ENCODE assay signal across 9 cellular contexts in genomic region chr14:69049675-69050074, GRCh38.
DNase-seq lines count a peak whose midpoint lies in the region; ATAC-seq, FAIRE-seq and TF ChIP-seq lines count a peak whose summit lies in the region.
"Had no signal": no experiment of that assay in that cellular context is flagged by ENCODE, and none has a peak within 500 bp of the region (broad histone marks: within the 10 kb centered on the region; RNA-seq: fewer than 3 reads in every experiment).

No MANE protein-coding gene starts in this region.

- H4K91ac ChIP-seq in trophoblast cell (ENCODE audit: low read depth, low read length), result peak overlapping the region; percentile 63

- H3K4ac ChIP-seq in trophoblast cell (ENCODE audit: low read depth, low read length), result peak overlapping the region; percentile 17

- no peak overlapping the region for H3K4me2 ChIP-seq in trophoblast cell (ENCODE audit: low read length)

- H3K9ac ChIP-seq in trophoblast cell (ENCODE audit: low read length), result no peak overlapping the region

- H3K79me2 ChIP-seq in trophoblast cell (ENCODE audit: control insufficient read depth, insufficient read depth, low read length, poor library complexity), result no peaks in the 10 kb centered on the region

- peak overlapping the region; percentile 18 for H4K8ac ChIP-seq in trophoblast cell (ENCODE audit: low read depth, low read length)

- H3K79me1 ChIP-seq in trophoblast cell (ENCODE audit: low read length), result peaks cover 13% of the 10 kb centered on the region

- H3K18ac ChIP-seq in trophoblast cell (ENCODE audit: low read length), result no peak overlapping the region

- FAIRE-seq in RCC 7860 (lab: Jason Lieb, UNC), result no peak

- H2AK5ac ChIP-seq in trophoblast cell (ENCODE audit: low read length), result no peak overlapping the region

- no peak overlapping the region for H2BK12ac ChIP-seq in trophoblast cell (ENCODE audit: low read length)

- peak overlapping the region; percentile 54 for H2BK5ac ChIP-seq in trophoblast cell (ENCODE audit: low read depth, low read length, poor library complexity)

- peak overlapping the region; percentile 69 for H3K14ac ChIP-seq in trophoblast cell (ENCODE audit: low read length)

- peak overlapping the region; percentile 54 for H2BK120ac ChIP-seq in trophoblast cell (ENCODE audit: insufficient read depth, low read length, poor library complexity)

- H3K36me3 ChIP-seq in RWPE2 (ENCODE audit: low read depth), result peaks cover 20% of the 10 kb centered on the region
- peaks cover 9 to 13% of the 10 kb centered on the region in 2 experiments for H3K36me3 ChIP-seq in trophoblast cell (ENCODE audit: control insufficient read depth in 1 of 2, insufficient read depth in 2 of 2, low read length in 2 of 2)

- peak overlapping the region; percentile 9 for H3K27ac ChIP-seq in RWPE2 (ENCODE audit: poor library complexity, severe bottlenecking)
- peak overlapping the region; percentile 67 for H3K27ac ChIP-seq in trophoblast cell (ENCODE audit: low read depth, low read length)

- H3K27me3 ChIP-seq in RWPE2 (ENCODE audit: insufficient read depth, poor library complexity, severe bottlenecking) (no peaks in the 10 kb centered on the region), trophoblast cell (ENCODE audit: insufficient read depth, low read length) (no peaks in the 10 kb centered on the region)

- DNase-seq in AG09319 (ENCODE audit: extremely low read depth, low read depth), result peak; percentile 70
- DNase-seq in RWPE2 (ENCODE audit: low spot score), result no peak
- peak; percentile 69 to 83 for DNase-seq in foreskin fibroblast
- peak; percentile 25 to 87 for DNase-seq in trophoblast cell
- DNase-seq in NCI-H748 (lab: John Stamatoyannopoulos, UW; ENCODE audit: unreplicated experiment), result no peak
- DNase-seq in RCC 7860 (ENCODE audit: low spot score), result no peak
- DNase-seq in UCSD-AML1 (lab: John Stamatoyannopoulos, UW; ENCODE audit: unreplicated experiment), result no peak
- DNase-seq: NCI-H2029 treated with DMSO at 0.1 percent for 48 hours had no signal

- no peak overlapping the region for H3K23ac ChIP-seq in trophoblast cell (ENCODE audit: low read length)

- H4K12ac ChIP-seq in trophoblast cell (ENCODE audit: low read depth, low read length), result no peak overlapping the region

- TF ChIP-seq CTCF in AG09319 (IDR thresholded peaks at IDR 0.05; ENCODE audit: low read depth, low read length) (no peak), RWPE2 (IDR thresholded peaks at IDR 0.05; ENCODE audit: poor library complexity, severe bottlenecking) (no peak), foreskin fibroblast (IDR thresholded peaks at IDR 0.05; ENCODE audit: low read depth, low read length) (no peak)

- no CpG with 5 or more reads among the region's 2 CpGs for WGBS in trophoblast cell (ENCODE audit: extremely low coverage, insufficient coverage, insufficient read length)

- H3K9me3 ChIP-seq in RWPE2 (ENCODE audit: severe bottlenecking), result no peaks in the 10 kb centered on the region
- no peaks in the 10 kb centered on the region for H3K9me3 ChIP-seq in trophoblast cell (ENCODE audit: insufficient read depth, low read depth, low read length)

- H3K4me3 ChIP-seq in RWPE2 (ENCODE audit: severe bottlenecking) (no peak overlapping the region), foreskin fibroblast (ENCODE audit: low read depth in 1 of 2, low read length in 2 of 2) (no peak overlapping the region), trophoblast cell (ENCODE audit: low read depth, low read length) (no peak overlapping the region)

- H3K4me1 ChIP-seq in RWPE2 (ENCODE audit: insufficient read depth, poor library complexity, severe bottlenecking), result peaks cover 9% of the 10 kb centered on the region
- peaks cover 10 to 21% of the 10 kb centered on the region in 2 experiments for H3K4me1 ChIP-seq in trophoblast cell (ENCODE audit: control insufficient read depth in 1 of 2, insufficient read depth in 2 of 2, low read length in 2 of 2)

- ATAC-seq in RWPE2 (ENCODE audit: low read depth) (peak; percentile 60), HG02981 (IDR thresholded peaks at IDR 0.05; ENCODE audit: unreplicated experiment) (no peak)

- H2AFZ ChIP-seq in trophoblast cell (ENCODE audit: insufficient read depth, low read length, poor library complexity), result no peak overlapping the region

Comparison
In these comparisons a context has a peak if more than half of its experiments do, and no peak if none do; other contexts are left out.
1. DNase-seq: peak in AG09319 (single experiment), foreskin fibroblast (2 of 2) and trophoblast cell (2 of 2); none in RWPE2 (single experiment), NCI-H748 (single experiment), RCC 7860 (single experiment) and UCSD-AML1 (single experiment).